27 cellular contexts compared by ENCODE assay signal in the genomic region with DNA sequence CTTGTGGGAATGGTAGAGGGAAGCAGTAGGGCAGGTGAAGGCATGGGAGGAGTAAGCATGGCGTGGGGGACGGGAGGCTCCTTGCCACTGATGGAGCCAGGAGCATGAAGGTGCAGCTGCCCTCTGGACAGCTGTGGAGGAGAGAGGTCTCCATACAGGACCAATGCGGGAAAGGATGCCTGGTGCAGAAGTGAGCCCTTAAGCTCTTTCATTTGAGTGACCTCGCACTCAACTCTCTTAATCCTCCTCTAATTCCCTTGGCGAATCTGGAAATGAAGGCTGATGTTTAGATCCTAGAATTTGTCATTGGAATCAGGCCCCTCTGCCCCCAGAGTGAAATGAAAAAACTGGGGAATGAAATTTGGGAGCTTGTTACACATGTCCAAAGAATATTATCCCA.
A peak's percentile ranks its signal among the peaks of the same experiment; 100 is the strongest.
DNase-seq lines count a peak whose midpoint lies in the region; ATAC-seq, FAIRE-seq and TF ChIP-seq lines count a peak whose summit lies in the region.
"Had no signal": no experiment of that assay in that cellular context is flagged by ENCODE, and none has a peak within 500 bp of the region (broad histone marks: within the 10 kb centered on the region; RNA-seq: fewer than 3 reads in every experiment).

No MANE protein-coding gene starts in this region.

- peaks cover 14% of the 10 kb centered on the region for H3K9me3 Mint-ChIP-seq in neural crest cell
- no peaks in the 10 kb centered on the region for H3K9me3 Mint-ChIP-seq in activated CD8-positive, alpha-beta T cell treated with anti-CD3 and anti-CD28 coated beads, Interleukin-2, amount 10 ng/mL, durations not matched to agents 7 days and 5 days (ENCODE audit: insufficient read depth)

- H3K9ac ChIP-seq in Loucy (ENCODE audit: low read depth, low read length, poor library complexity, severe bottlenecking) (no peak overlapping the region), H1 (replicated peaks in 1 of 4; ENCODE audit: extremely low read depth in 1 of 4, low read depth in 3 of 4, low read length in 3 of 4) (no peak overlapping the region)
- H3K9ac ChIP-seq: BLaER1, GM23248 had no signal

- H3K79me1 ChIP-seq in H1 (ENCODE audit: low read depth, low read length), result no peaks in the 10 kb centered on the region

- no peak overlapping the region for H3K23ac ChIP-seq in H1 (ENCODE audit: insufficient read length)

- H2BK5ac ChIP-seq in H1 (ENCODE audit: low read depth, low read length), result no peak overlapping the region

- peak overlapping the region; percentile 15; the same call in 1 of the 2 replicates for H2AK5ac ChIP-seq in H1 (ENCODE audit: low read depth, low read length)

- H2BK12ac ChIP-seq in H1 (ENCODE audit: low read depth, low read length), result 0 out of 2 replicates have a peak overlapping the region, but pooled peaks have one; percentile 30

- no peaks in the 10 kb centered on the region for H3K9me2 ChIP-seq in Loucy (replicated peaks; ENCODE audit: low read depth, low read length)

- no peaks in the 10 kb centered on the region for H4K20me1 ChIP-seq in Loucy (ENCODE audit: insufficient read depth, low read length, poor library complexity, severe bottlenecking)
- H4K20me1 ChIP-seq in H1 (replicated peaks in 1 of 2; ENCODE audit: control insufficient read depth in 1 of 2, insufficient read depth in 2 of 2, low read length in 2 of 2), result no peaks in the 10 kb centered on the region
- H4K20me1 ChIP-seq: BLaER1 had no signal

- H3K56ac ChIP-seq in H1 (replicated peaks; ENCODE audit: insufficient read length, low read depth, low read length), result no peak overlapping the region

- DNase-seq in H1 (ENCODE audit: low read depth in 1 of 2, low spot score in 2 of 2) (no peak), neural crest cell (ENCODE audit: low read depth, low spot score) (no peak), suprapubic skin (ENCODE audit: low spot score in 2 of 2) (no peak), COLO829 (ENCODE audit: low spot score) (no peak), DMS53 (lab: John Stamatoyannopoulos, UW) (no peak)
- DNase-seq in activated CD8-positive, alpha-beta T cell treated with anti-CD3 and anti-CD28 coated beads, Interleukin-2, amount 10 ng/mL, durations not matched to agents 7 days and 5 days, result no peak
- no peak for DNase-seq in activated naive CD4-positive, alpha-beta T cell treated with Interleukin-2 at 50 U/mL for 16 hours
- DNase-seq: ACHN; Calu3; CD4-positive, alpha-beta memory T cell; DMS153; GM23248; MM.1S; NCI-H1048; NCI-H1417 treated with DMSO at 0.1 percent for 48 hours; NCI-H187; NCI-H2107 had no signal

- H3K36me3 ChIP-seq in Loucy (ENCODE audit: insufficient read depth, low read length) (no peaks in the 10 kb centered on the region), H1 (ENCODE audit: control insufficient read depth in 2 of 4, insufficient read depth in 4 of 4, low read length in 3 of 4) (no peaks in the 10 kb centered on the region), suprapubic skin (no peaks in the 10 kb centered on the region)
- H3K36me3 ChIP-seq: BLaER1, HAP-1 had no signal

- H3K79me2 ChIP-seq in Loucy (ENCODE audit: insufficient read depth, low read length) (no peaks in the 10 kb centered on the region), H1 (ENCODE audit: control insufficient read depth in 1 of 2, insufficient read depth in 2 of 2, low read length in 2 of 2) (no peaks in the 10 kb centered on the region)

- no peak for FAIRE-seq in H1 (lab: Jason Lieb, UNC)
- FAIRE-seq: G401.6, GM12892, HepG2, K562 had no signal

- H3K4me2 ChIP-seq in Loucy (ENCODE audit: low read depth, low read length, poor library complexity, severe bottlenecking), result peak overlapping the region; percentile 16
- H3K4me2 ChIP-seq in H1 (ENCODE audit: insufficient read depth in 1 of 2, low read depth in 2 of 2, low read length in 2 of 2), result no peak overlapping the region
- H3K4me2 ChIP-seq: BLaER1 had no signal

- H3K14ac ChIP-seq in H1 (ENCODE audit: insufficient read length), result no peak overlapping the region

- H3K27ac Mint-ChIP-seq in neural crest cell (ENCODE audit: unreplicated experiment), result peak overlapping the region; percentile 95
- no peak overlapping the region for H3K27ac Mint-ChIP-seq in activated CD8-positive, alpha-beta T cell treated with anti-CD3 and anti-CD28 coated beads, Interleukin-2, amount 10 ng/mL, durations not matched to agents 7 days and 5 days
- H3K27ac Mint-ChIP-seq: CD4-positive, alpha-beta memory T cell had no signal

- H3K23me2 ChIP-seq in H1 (ENCODE audit: low read depth, low read length), result no peaks in the 10 kb centered on the region

- POLR2A ChIA-PET in H1 (lab: Charles Lee; ENCODE audit: partially characterized antibody), result no interaction called here
- POLR2A ChIA-PET in activated CD8-positive, alpha-beta T cell treated with anti-CD3 and anti-CD28 coated beads, Interleukin-2, amount 10 ng/mL, durations not matched to agents 7 days and 5 days (lab: Charles Lee), result no interaction called here

- H3K4ac ChIP-seq in H1 (replicated peaks; ENCODE audit: insufficient read length, low read depth, low read length), result no peak overlapping the region

- H4K91ac ChIP-seq in H1 (replicated peaks; ENCODE audit: insufficient read length, low read length), result no peak overlapping the region

- no peak overlapping the region for H3K4me3 ChIP-seq in Loucy (ENCODE audit: low read length, poor library complexity, severe bottlenecking)
- H3K4me3 ChIP-seq in H1 (ENCODE audit: extremely low read depth in 1 of 4, insufficient read depth in 2 of 4, low read depth in 3 of 4, low read length in 4 of 4), result no peak overlapping the region
- no peak overlapping the region for H3K4me3 ChIP-seq in suprapubic skin
- H3K4me3 ChIP-seq: BLaER1, GM23248, HAP-1, K562 had no signal

- no peak overlapping the region for H2BK20ac ChIP-seq in H1 (ENCODE audit: low read length)

- ATAC-seq in activated CD8-positive, alpha-beta T cell treated with anti-CD3 and anti-CD28 coated beads, Interleukin-2, amount 10 ng/mL, durations not matched to agents 7 days and 5 days, result no peak
- ATAC-seq: HepG2, K562, Panc1 had no signal

- H3K18ac ChIP-seq in H1 (ENCODE audit: extremely low read depth, low read length), result no peak overlapping the region

- H3K27ac ChIP-seq in H1 (ENCODE audit: low read depth, low read length) (no peak overlapping the region), suprapubic skin (peak overlapping the region; percentile 47)
- H3K27ac ChIP-seq: 22Rv1, BLaER1, GM23248, HL-60 had no signal

- CTCF ChIA-PET in H1 (lab: Charles Lee; ENCODE audit: partially characterized antibody), result interaction anchor here (1.4 to 2.4 kb wide), 2 partner anchors 16 to 31 kb away, joined by 3 to 12 read pairs; no protein-coding TSS in a partner anchor
- CTCF ChIA-PET in activated CD8-positive, alpha-beta T cell treated with anti-CD3 and anti-CD28 coated beads, Interleukin-2, amount 10 ng/mL, durations not matched to agents 7 days and 5 days (lab: Charles Lee), result no interaction called here

- TF ChIP-seq EP300 in H1 (IDR thresholded peaks at IDR 0.05; ENCODE audit: borderline replicate concordance in 1 of 2, low read depth in 2 of 2, low read length in 2 of 2) (no peak), suprapubic skin (IDR thresholded peaks at IDR 0.05) (no peak)

- H2BK15ac ChIP-seq in H1 (ENCODE audit: low read length), result no peak overlapping the region

- TF ChIP-seq RAD21 in H1 (IDR thresholded peaks at IDR 0.05 in 1 of 2, conservative IDR thresholded peaks at IDR 0.05 in 1 of 2; ENCODE audit: low read depth in 2 of 2, low read length in 2 of 2), result no peak

- H4K8ac ChIP-seq in H1 (ENCODE audit: extremely low read depth, insufficient read depth, low read length), result no peak overlapping the region; the same call in 1 of the 2 replicates

- H3K9me3 ChIP-seq in Loucy (ENCODE audit: insufficient read depth, low read depth, low read length) (peaks cover 11% of the 10 kb centered on the region; the same call in 1 of the 2 replicates), H1 (ENCODE audit: insufficient read depth in 2 of 2, low read depth in 1 of 2, low read length in 1 of 2) (peaks cover 16 to 22% of the 10 kb centered on the region in 2 experiments), suprapubic skin (no peaks in the 10 kb centered on the region)
- H3K9me3 ChIP-seq: HAP-1 had no signal

- no peaks in the 10 kb centered on the region for H3F3A ChIP-seq in Loucy (ENCODE audit: low read depth)

- H2AFZ ChIP-seq in Loucy (ENCODE audit: low read length) (no peak overlapping the region), H1 (ENCODE audit: low read length) (no peak overlapping the region)
- H2AFZ ChIP-seq: GM23248 had no signal

- H3K36me3 Mint-ChIP-seq in neural crest cell (ENCODE audit: low read depth), result peaks cover 7% of the 10 kb centered on the region
- no peaks in the 10 kb centered on the region for H3K36me3 Mint-ChIP-seq in activated CD8-positive, alpha-beta T cell treated with anti-CD3 and anti-CD28 coated beads, Interleukin-2, amount 10 ng/mL, durations not matched to agents 7 days and 5 days (ENCODE audit: low read depth)
- H3K36me3 Mint-ChIP-seq: CD4-positive, alpha-beta memory T cell had no signal

- H3K4me1 ChIP-seq in Loucy (ENCODE audit: insufficient read depth, low read length, poor library complexity, severe bottlenecking), result peaks cover 18% of the 10 kb centered on the region
- no peaks in the 10 kb centered on the region for H3K4me1 ChIP-seq in H1 (replicated peaks in 1 of 4; ENCODE audit: control insufficient read depth in 3 of 4, insufficient read depth in 4 of 4, low read length in 3 of 4)
- H3K4me1 ChIP-seq in suprapubic skin, result peaks cover 4% of the 10 kb centered on the region
- H3K4me1 ChIP-seq: BLaER1, HAP-1 had no signal

- no peak for TF ChIP-seq POLR2A in H1 (IDR thresholded peaks at IDR 0.05; ENCODE audit: control extremely low read depth in 1 of 2, low read depth in 2 of 2, low read length in 2 of 2)
- TF ChIP-seq POLR2A in suprapubic skin (IDR thresholded peaks at IDR 0.05), result no peak

- no peaks in the 10 kb centered on the region for H3K4me1 Mint-ChIP-seq in neural crest cell
- H3K4me1 Mint-ChIP-seq in activated CD8-positive, alpha-beta T cell treated with anti-CD3 and anti-CD28 coated beads, Interleukin-2, amount 10 ng/mL, durations not matched to agents 7 days and 5 days (ENCODE audit: low read depth), result no peaks in the 10 kb centered on the region
- H3K4me1 Mint-ChIP-seq: CD4-positive, alpha-beta memory T cell had no signal

- no peak overlapping the region for H4K5ac ChIP-seq in H1 (ENCODE audit: insufficient read length, low read depth, low read length)

- no peaks in the 10 kb centered on the region for H3K27me3 ChIP-seq in Loucy (ENCODE audit: insufficient read depth, low read length, poor library complexity, severe bottlenecking)
- H3K27me3 ChIP-seq in H1 (replicated peaks in 1 of 4; ENCODE audit: control insufficient read depth in 3 of 4, extremely low read depth in 1 of 4, insufficient read depth in 3 of 4, low read length in 3 of 4), result no peaks in the 10 kb centered on the region
- no peaks in the 10 kb centered on the region for H3K27me3 ChIP-seq in suprapubic skin
- H3K27me3 ChIP-seq: BLaER1 had no signal

- no peak overlapping the region for H2BK120ac ChIP-seq in H1 (replicated peaks; ENCODE audit: low read depth, low read length)

- H3K4me3 Mint-ChIP-seq in neural crest cell, result no peak overlapping the region
- H3K4me3 Mint-ChIP-seq in activated CD8-positive, alpha-beta T cell treated with anti-CD3 and anti-CD28 coated beads, Interleukin-2, amount 10 ng/mL, durations not matched to agents 7 days and 5 days, result no peak overlapping the region
- H3K4me3 Mint-ChIP-seq: CD4-positive, alpha-beta memory T cell had no signal

- peaks cover 2% of the 10 kb centered on the region for H3K27me3 Mint-ChIP-seq in neural crest cell (ENCODE audit: low read depth)
- H3K27me3 Mint-ChIP-seq in activated CD8-positive, alpha-beta T cell treated with anti-CD3 and anti-CD28 coated beads, Interleukin-2, amount 10 ng/mL, durations not matched to agents 7 days and 5 days (ENCODE audit: low read depth), result no peaks in the 10 kb centered on the region
- H3K27me3 Mint-ChIP-seq: CD4-positive, alpha-beta memory T cell had no signal

- no peak for TF ChIP-seq CTCF in Loucy (conservative IDR thresholded peaks at IDR 0.05; ENCODE audit: low read length)
- TF ChIP-seq CTCF in H1 (IDR thresholded peaks at IDR 0.05; ENCODE audit: control extremely low read depth in 1 of 3, insufficient read depth in 1 of 3, low read depth in 1 of 3, low read length in 3 of 3), result no peak
- TF ChIP-seq CTCF in neural crest cell (conservative IDR thresholded peaks at IDR 0.05), result no peak
- no peak for TF ChIP-seq CTCF in suprapubic skin (IDR thresholded peaks at IDR 0.05)

- 92% methylated on average over 5 of the region's 5 CpGs; no CpG with 5 or more reads in 1 of the 2 experiments for WGBS in H1 (ENCODE audit: extremely low coverage in 1 of 2, insufficient coverage in 1 of 2, insufficient read length in 1 of 2, insufficient replicate concordance in 2 of 2, low coverage in 1 of 2, low lambda C conversion rate in 2 of 2, missing lambda C conversion rate in 1 of 2), 2 experiments
- WGBS in suprapubic skin, result 79% methylated on average over 5 of the region's 5 CpGs
